2 cellular contexts compared by ENCODE assay signal in genomic region chr1:155175927-155176371, GRCh38.
TF ChIP-seq lines count a peak whose summit lies in the region.

No MANE protein-coding gene starts in this region.

TF ChIP-seq in GM23338, 12 proteins besides CTCF, POLR2A, EP300 and RAD21:
- no peak for TF ChIP-seq EZH2 (IDR thresholded peaks at IDR 0.05; ENCODE audit: low read depth, unreplicated experiment)
- no peak for TF ChIP-seq ZNF462 (CRISPR knock-in tag; IDR thresholded peaks at IDR 0.05)
- no peak for TF ChIP-seq STAT1 (IDR thresholded peaks at IDR 0.05; ENCODE audit: unreplicated experiment)
- TF ChIP-seq CREB1 (CRISPR knock-in tag; IDR thresholded peaks at IDR 0.05; ENCODE audit: low read depth): no peak
- no peak for TF ChIP-seq JUNB (IDR thresholded peaks at IDR 0.05; ENCODE audit: unreplicated experiment)
- no peak for TF ChIP-seq EZH2phosphoT487 (IDR thresholded peaks at IDR 0.05; ENCODE audit: unreplicated experiment)
- TF ChIP-seq ETS1 (IDR thresholded peaks at IDR 0.05): no peak
- no peak for TF ChIP-seq REST (IDR thresholded peaks at IDR 0.05; ENCODE audit: unreplicated experiment)
- TF ChIP-seq POLR2AphosphoS5 (IDR thresholded peaks at IDR 0.05; ENCODE audit: low read depth): no peak
- TF ChIP-seq ZNF331 (CRISPR knock-in tag; IDR thresholded peaks at IDR 0.05; ENCODE audit: low read depth): no peak
- no peak for TF ChIP-seq ZNF114 (CRISPR knock-in tag; IDR thresholded peaks at IDR 0.05)

TF ChIP-seq in HepG2, 621 proteins besides CTCF, POLR2A, EP300 and RAD21:
- TF ChIP-seq ZNF430 (CRISPR knock-in tag; IDR thresholded peaks at IDR 0.05) (no peak), HNRNPL (IDR thresholded peaks at IDR 0.05; ENCODE audit: low read depth, low read length) (peak; percentile 66; the same call in 1 of the 2 replicates), STAG1 (CRISPR knock-in tag; IDR thresholded peaks at IDR 0.05) (peak; percentile 19), ZBTB33 (CRISPR knock-in tag; IDR thresholded peaks at IDR 0.05) (peak; percentile 79)
TF ChIP-seq in HepG2: peak in this region for 3.
